In genomic region chr1:37947364-37947763, GRCh38 we compare ENCODE assay signal across 9 cellular contexts. TPM values are rescaled to one million over a fixed set of nuclear protein-coding genes. Genes with fewer than 3 reads are reported as not detected.
A peak's percentile ranks its signal among the peaks of the same experiment; 100 is the strongest.
DNase-seq lines count a peak whose midpoint lies in the region; ATAC-seq and TF ChIP-seq lines count a peak whose summit lies in the region.
"Had no signal": no experiment of that assay in that cellular context is flagged by ENCODE, and none has a peak within 500 bp of the region (broad histone marks: within the 10 kb centered on the region; RNA-seq: fewer than 3 reads in every experiment).

No MANE protein-coding gene starts in this region.

- WGBS in heart right ventricle, 2 donors, result 36 to 56% methylated on average over 6 of the region's 6 CpGs
- 62% methylated on average over 6 of the region's 6 CpGs for WGBS in urinary bladder

- H3K4me1 ChIP-seq in heart right ventricle (peaks cover 5 to 30% (median 19%) of the 10 kb centered on the region in 9 donors), mucosa of descending colon (ENCODE audit: low read depth) (no peaks in the 10 kb centered on the region), urinary bladder (ENCODE audit: insufficient read depth) (no peaks in the 10 kb centered on the region)

- ATAC-seq in heart right ventricle, result peak in 1 of 8 donors; percentile 43
- no peak for ATAC-seq in left cardiac atrium
- no peak for ATAC-seq in activated naive CD8-positive, alpha-beta T cell treated with anti-CD3 and anti-CD28 coated beads, Interleukin-2, amount 10 ng/mL, durations not matched to agents 7 days and 5 days (ENCODE audit: low read depth)
- ATAC-seq in mucosa of descending colon, result peak; percentile 82

- H3K27me3 ChIP-seq in heart right ventricle, result no peaks in the 10 kb centered on the region

- intact Hi-C loops in heart right ventricle (cut with DNase I), result loop anchor here in 1 of 10 donors (2.0 kb wide), 1 partner anchor 17 kb away; no protein-coding TSS in a partner anchor
- intact Hi-C loops in left cardiac atrium (cut with DNase I), result no loop called here
- intact Hi-C loops in mucosa of descending colon (cut with DNase I, micrococcal nuclease), result no loop called here

- H3K36me3 ChIP-seq in heart right ventricle (peaks cover 0 to 34% (median 20%) of the 10 kb centered on the region in 9 donors), mucosa of descending colon (ENCODE audit: low read depth) (no peaks in the 10 kb centered on the region), urinary bladder (ENCODE audit: insufficient read depth) (no peaks in the 10 kb centered on the region)

- TF ChIP-seq CTCF in heart right ventricle (IDR thresholded peaks at IDR 0.05), result no peak
- TF ChIP-seq CTCF in mucosa of descending colon (IDR thresholded peaks at IDR 0.05), result no peak

- H3K27ac ChIP-seq in heart right ventricle (peak overlapping the region in 9 of 10 donors; percentile 87 to 97 (median 90)), urinary bladder (ENCODE audit: low read depth) (no peak overlapping the region)

- DNase-seq in heart right ventricle, result no peak
- DNase-seq in left cardiac atrium, result no peak
- peak; percentile 25 for DNase-seq in activated naive CD8-positive, alpha-beta T cell treated with anti-CD3 and anti-CD28 coated beads, Interleukin-2, amount 10 ng/mL, durations not matched to agents 7 days and 5 days
- DNase-seq in mucosa of descending colon, result peak; percentile 61 to 70 (median 66)
- no peak for DNase-seq in stimulated activated CD4-positive, alpha-beta T cell treated with anti-CD3 and anti-CD28 coated beads, Interleukin-2, amount 100 ng/mL, for 24 hours
- DNase-seq in COLO829 (ENCODE audit: low spot score), result no peak
- no peak for DNase-seq in NCI-H2196 treated with DMSO at 0.1 percent for 48 hours (lab: John Stamatoyannopoulos, UW; ENCODE audit: unreplicated experiment)
- DNase-seq: DMS 273 treated with DMSO at 0.1 percent for 48 hours had no signal

- H3K27me3 Mint-ChIP-seq in activated naive CD8-positive, alpha-beta T cell treated with anti-CD3 and anti-CD28 coated beads, Interleukin-2, amount 10 ng/mL, durations not matched to agents 7 days and 5 days, result no peaks in the 10 kb centered on the region

- peak overlapping the region; percentile 100 for H3K27ac Mint-ChIP-seq in activated naive CD8-positive, alpha-beta T cell treated with anti-CD3 and anti-CD28 coated beads, Interleukin-2, amount 10 ng/mL, durations not matched to agents 7 days and 5 days

- H3K4me3 Mint-ChIP-seq in activated naive CD8-positive, alpha-beta T cell treated with anti-CD3 and anti-CD28 coated beads, Interleukin-2, amount 10 ng/mL, durations not matched to agents 7 days and 5 days, result peak overlapping the region; percentile 100

- peaks cover 15% of the 10 kb centered on the region for H3K4me1 Mint-ChIP-seq in activated naive CD8-positive, alpha-beta T cell treated with anti-CD3 and anti-CD28 coated beads, Interleukin-2, amount 10 ng/mL, durations not matched to agents 7 days and 5 days

- H3K36me3 Mint-ChIP-seq in activated naive CD8-positive, alpha-beta T cell treated with anti-CD3 and anti-CD28 coated beads, Interleukin-2, amount 10 ng/mL, durations not matched to agents 7 days and 5 days, result peaks cover 4% of the 10 kb centered on the region

- H3K4me3 ChIP-seq in heart right ventricle (peak overlapping the region; percentile 59 to 98 (median 80)), mucosa of descending colon (no peak overlapping the region), urinary bladder (ENCODE audit: low read depth, low read length) (peak overlapping the region; percentile 80)

- H3K9me3 ChIP-seq in heart right ventricle (no peaks in the 10 kb centered on the region), mucosa of descending colon (no peaks in the 10 kb centered on the region)

- POLR2A ChIA-PET in activated naive CD8-positive, alpha-beta T cell treated with anti-CD3 and anti-CD28 coated beads, Interleukin-2, amount 10 ng/mL, durations not matched to agents 7 days and 5 days (lab: Charles Lee), result interaction anchor here (0.9 to 1.2 kb wide), 4 partner anchors 22 to 139 kb away, joined by 3 to 6 read pairs (median 3); partner anchors contain the start of genes C1orf122 and YRDC

- no peaks in the 10 kb centered on the region for H3K9me3 Mint-ChIP-seq in activated naive CD8-positive, alpha-beta T cell treated with anti-CD3 and anti-CD28 coated beads, Interleukin-2, amount 10 ng/mL, durations not matched to agents 7 days and 5 days

RNA-seq across cellular contexts. Expression of gene INPP5B, which starts 0.5 kb away (rescaled TPM):
- 10 to 100 TPM in 9 of 10 donors, 1 to 10 TPM in 1; 8.7 to 16.7 (median 12.5) TPM for total RNA-seq in heart right ventricle
- polyA plus RNA-seq in heart right ventricle, result 10 to 100 TPM in 1 of 2 donors, 1 to 10 TPM in 1; 4.1 to 17.3 TPM
- 10 to 100 TPM; 13.4 to 19.7 TPM for total RNA-seq in left cardiac atrium
- total RNA-seq in activated naive CD8-positive, alpha-beta T cell treated with anti-CD3 and anti-CD28 coated beads, Interleukin-2, amount 10 ng/mL, durations not matched to agents 7 days and 5 days, result 10 to 100 TPM; 44.0 to 48.8 TPM
- total RNA-seq in mucosa of descending colon, result 10 to 100 TPM; 21.5 to 37.9 (median 28.1) TPM
- 26.9 TPM for total RNA-seq in urinary bladder
- polyA plus RNA-seq in urinary bladder, result 27.8 TPM

RNA-seq across cellular contexts. Expression of gene SF3A3, which starts 42.5 kb away (rescaled TPM):
- total RNA-seq in heart right ventricle (10 to 100 TPM; 21.0 to 30.3 (median 27.1) TPM), left cardiac atrium (10 to 100 TPM; 27.7 to 36.1 TPM), mucosa of descending colon (10 to 100 TPM; 38.3 to 47.1 (median 44.7) TPM), urinary bladder (78.5 TPM)
- polyA plus RNA-seq in heart right ventricle (10 to 100 TPM; 14.2 to 18.6 TPM), urinary bladder (37.5 TPM)
- total RNA-seq in activated naive CD8-positive, alpha-beta T cell treated with anti-CD3 and anti-CD28 coated beads, Interleukin-2, amount 10 ng/mL, durations not matched to agents 7 days and 5 days, result 10 to 100 TPM; 67.8 to 70.9 TPM

RNA-seq across cellular contexts. Expression of gene FHL3, which starts 58.0 kb away (rescaled TPM):
- total RNA-seq in heart right ventricle (10 to 100 TPM in 3 of 10 donors, 1 to 10 TPM in 7; 5.8 to 23.8 (median 8.3) TPM), left cardiac atrium (10 to 100 TPM in 1 of 2 donors, 1 to 10 TPM in 1; 9.9 to 18.6 TPM), mucosa of descending colon (10 to 100 TPM in 1 of 3 donors, 1 to 10 TPM in 2; 2.0 to 34.1 (median 8.7) TPM), urinary bladder (9.4 TPM)
- polyA plus RNA-seq in heart right ventricle (10 to 100 TPM; 11.6 to 14.9 TPM), urinary bladder (89.6 TPM)
- 10 to 100 TPM; 14.6 to 14.7 TPM for total RNA-seq in activated naive CD8-positive, alpha-beta T cell treated with anti-CD3 and anti-CD28 coated beads, Interleukin-2, amount 10 ng/mL, durations not matched to agents 7 days and 5 days

Comparison
In these comparisons a context has a peak if more than half of its experiments do, and no peak if none do; other contexts are left out.
1. DNase-seq: peak in activated naive CD8-positive, alpha-beta T cell treated with anti-CD3 and anti-CD28 coated beads, Interleukin-2, amount 10 ng/mL, durations not matched to agents 7 days and 5 days (single experiment) and mucosa of descending colon (3 of 3); none in heart right ventricle (0 of 2), left cardiac atrium (single experiment), stimulated activated CD4-positive, alpha-beta T cell treated with anti-CD3 and anti-CD28 coated beads, Interleukin-2, amount 100 ng/mL, for 24 hours (0 of 2), COLO829 (single experiment) and NCI-H2196 treated with DMSO at 0.1 percent for 48 hours (single experiment).